ENCODE assay signal across 24 cellular contexts in the genomic region with DNA sequence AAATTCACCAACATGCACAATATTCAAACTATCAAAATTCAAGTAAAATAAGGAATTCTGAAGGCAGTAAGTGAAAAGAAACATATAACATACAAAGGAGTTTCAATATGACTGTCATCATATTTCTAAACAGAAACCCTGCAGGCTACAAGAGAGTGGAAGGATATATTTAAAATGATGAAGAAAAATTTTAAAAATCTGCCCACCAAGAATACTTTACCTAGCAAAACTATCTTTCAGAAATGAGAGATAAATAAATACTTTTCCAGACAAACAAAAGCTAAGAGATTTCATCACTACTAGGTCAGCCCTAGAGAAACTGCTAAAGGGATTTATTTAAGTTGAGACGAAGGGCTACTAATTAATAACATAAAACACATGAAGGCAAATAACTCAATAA.
"Had no signal": no experiment of that assay in that cellular context is flagged by ENCODE, and none has a peak within 500 bp of the region (broad histone marks: within the 10 kb centered on the region; RNA-seq: fewer than 3 reads in every experiment).

No MANE protein-coding gene starts in this region.

- H3K27me3 ChIP-seq: neural progenitor cell, ovary, right lobe of liver, sigmoid colon, stomach, thyroid gland, tibial nerve, upper lobe of left lung, vagina had no signal

- H3K36me3 ChIP-seq: neural progenitor cell, ovary, right lobe of liver, sigmoid colon, stomach, thoracic aorta, thyroid gland, tibial nerve, upper lobe of left lung, vagina had no signal

- H3K9ac ChIP-seq: neural progenitor cell, parathyroid adenoma had no signal

- H3K27ac ChIP-seq: neural progenitor cell, ovary, parathyroid adenoma, psoas muscle, right lobe of liver, sigmoid colon, stomach, thoracic aorta, thyroid gland, tibial nerve, upper lobe of left lung, vagina had no signal

- H3K4me3 ChIP-seq: neural progenitor cell, ovary, psoas muscle, right lobe of liver, sigmoid colon, stomach, thoracic aorta, thyroid gland, tibial nerve, upper lobe of left lung, vagina had no signal

- H3K4me1 ChIP-seq: neural progenitor cell, parathyroid adenoma, psoas muscle, right lobe of liver, sigmoid colon, stomach, thyroid gland, tibial nerve, upper lobe of left lung, vagina had no signal

- DNase-seq: occipital lobe; ovary; posterior cingulate gyrus; psoas muscle; right cardiac atrium; right lobe of liver; sigmoid colon; small intestine; stimulated activated CD4-positive, alpha-beta T cell treated with anti-CD3 and anti-CD28 coated beads, Interleukin-15, amount 100 ng/mL, for 24 hours; stimulated activated CD4-positive, alpha-beta T cell treated with anti-CD3 and anti-CD28 coated beads, Interleukin-2, amount 100 ng/mL, for 24 hours; stimulated activated CD4-positive, alpha-beta T cell treated with anti-CD3 and anti-CD28 coated beads, Interleukin-2, amount 100 ng/mL, for 48 hours; stimulated activated CD4-positive, alpha-beta T cell treated with anti-CD3 and anti-CD28 coated beads, Interleukin-4, amount 100 ng/mL, for 24 hours; stimulated activated naive B cell treated with anti-CD40 and anti-IgM and Interleukin-4, amounts not matched to agents 10 μg/mL and 1 μg/mL and 100 μg/mL, for 72 hours; stimulated activated naive CD4-positive, alpha-beta T cell treated with Interleukin-2 at 50 U/mL for 16 hours; stomach; thyroid gland; trophoblast cell; upper lobe of left lung had no signal

- ATAC-seq: psoas muscle; right cardiac atrium; right lobe of liver; stimulated activated effector memory CD8-positive, alpha-beta T cell treated with anti-CD3 and anti-CD28 coated beads, Interleukin-12 subunit alpha, Interleukin-12 subunit beta, amount 100 ng/mL, for 72 hours; stimulated activated naive B cell treated with anti-CD40 and anti-IgM and Interleukin-4, amounts not matched to agents 10 μg/mL and 1 μg/mL and 100 μg/mL, for 72 hours had no signal

- H3K9me3 ChIP-seq: ovary, psoas muscle, thyroid gland, vagina had no signal
